Comparison of ENCODE assay signal across 8 cellular contexts in genomic region chr16:87788730-87789436, GRCh38. TPM values are rescaled to one million over a fixed set of nuclear protein-coding genes. Genes with fewer than 3 reads are reported as not detected.
DNase-seq lines count a peak whose midpoint lies in the region; TF ChIP-seq lines count a peak whose summit lies in the region.
"Not testable (repeated sequence)": the region's sequence is repeated elsewhere in the genome, so short reads cannot be mapped to it uniquely, and the experiment has no call there.

No MANE protein-coding gene starts in this region.

- H3K9me2 ChIP-seq in hepatocyte (replicated peaks; ENCODE audit: insufficient read depth): not testable (repeated sequence)

- H3K4me3 ChIP-seq in HEK293 (ENCODE audit: low read depth, low read length); hepatocyte; muscle layer of colon (ENCODE audit: low read depth in 1 of 2, low read length in 2 of 2); skin epidermis; transverse colon: not testable (repeated sequence)

- H2AFZ ChIP-seq in hepatocyte: not testable (repeated sequence)

- POLR2A ChIA-PET in HEK293 (lab: Yijun Ruan, JAX): not testable (repeated sequence)
- POLR2A ChIA-PET in RWPE1 (lab: Yijun Ruan, JAX; ENCODE audit: low non-redundant PET): interaction anchor here (1.2 kb wide), 1 partner anchor 10 kb away, joined by 5 read pairs; no protein-coding TSS in a partner anchor

- not testable (repeated sequence) for H3K79me2 ChIP-seq in hepatocyte

- H3K27ac ChIP-seq in 22Rv1: peak overlapping the region; percentile 55
- not testable (repeated sequence) for H3K27ac ChIP-seq in HEK293 (ENCODE audit: extremely low read depth, low read depth, low read length)
- peak overlapping the region; percentile 100 for H3K27ac ChIP-seq in RWPE1
- H3K27ac ChIP-seq in epithelial cell of prostate: peak overlapping the region; percentile 99
- peak overlapping the region; percentile 88 for H3K27ac ChIP-seq in hepatocyte
- peak overlapping the region; percentile 85 for H3K27ac ChIP-seq in muscle layer of colon (ENCODE audit: low read depth, low read length)
- peak overlapping the region in 12 of 21 experiments; percentile 6 to 82 (median 52) for H3K27ac ChIP-seq in skin epidermis
- H3K27ac ChIP-seq in transverse colon: peak overlapping the region; percentile 50 to 60 (median 56)

- not testable (repeated sequence) for H4K20me1 ChIP-seq in hepatocyte (ENCODE audit: insufficient read depth, poor library complexity, severe bottlenecking)

- not testable (repeated sequence) for H3K27me3 ChIP-seq in hepatocyte; muscle layer of colon (ENCODE audit: control insufficient read depth in 1 of 2, insufficient read depth in 2 of 2, low read length in 2 of 2); transverse colon

- WGBS in hepatocyte (ENCODE audit: low lambda C conversion rate, missing lambda C conversion rate): 85% methylated on average over 10 of the region's 10 CpGs
- WGBS in transverse colon (ENCODE audit: low coverage in 1 of 2), 2 donors: 78 to 82% methylated on average over 6 to 10 of the region's 10 CpGs

- H3K4me1 ChIP-seq in HEK293 (ENCODE audit: control insufficient read depth, insufficient read depth, low read length); transverse colon: not testable (repeated sequence)
- H3K4me1 ChIP-seq in hepatocyte (ENCODE audit: insufficient read depth) (peaks cover 17% of the 10 kb centered on the region), muscle layer of colon (ENCODE audit: insufficient read depth, low read length) (peaks cover 22% of the 10 kb centered on the region)

- TF ChIP-seq EP300 in transverse colon (IDR thresholded peaks at IDR 0.05; ENCODE audit: low read depth): not testable (repeated sequence)

- CTCF ChIA-PET in HEK293 (lab: Yijun Ruan, JAX): interaction anchor here (2.7 to 7.0 kb wide), 2 partner anchors 9 to 61 kb away, joined by 10 to 52 read pairs; no protein-coding TSS in a partner anchor
- CTCF ChIA-PET in RWPE1 (lab: Yijun Ruan, JAX): interaction anchor here (3.3 kb wide), 1 partner anchor 9 kb away, joined by 21 read pairs; no protein-coding TSS in a partner anchor

- not testable (repeated sequence) for H3K9ac ChIP-seq in muscle layer of colon (ENCODE audit: low read length)

- not testable (repeated sequence) for H3K9me3 ChIP-seq in HEK293 (ENCODE audit: control insufficient read depth, insufficient read depth, low read depth, low read length); hepatocyte (ENCODE audit: low read depth); muscle layer of colon (ENCODE audit: low read length); transverse colon

- H3K36me3 ChIP-seq in HEK293 (ENCODE audit: control insufficient read depth in 2 of 2, insufficient read depth in 1 of 2, low read length in 2 of 2); hepatocyte (replicated peaks; ENCODE audit: insufficient read depth, low read depth); muscle layer of colon (ENCODE audit: insufficient read depth, low read length); transverse colon: not testable (repeated sequence)

- DNase-seq in RWPE1 (ENCODE audit: low spot score); epithelial cell of prostate (ENCODE audit: low read depth, low spot score); hepatocyte (ENCODE audit: low spot score); transverse colon: not testable (repeated sequence)

- in situ Hi-C loops in transverse colon (cut with MboI; ENCODE audit: low pct_ligation_motif_present in 1 of 4, low pct_unique_long_range_greater_than_20kb in 1 of 4, low sequenced_read_pairs in 3 of 4): loop anchor here in 3 of 4 donors (10.0 to 25.0 kb wide), 3 partner anchors 86 to 123 kb away; no protein-coding TSS in a partner anchor

- TF ChIP-seq CTCF in 22Rv1 (IDR thresholded peaks at IDR 0.05); HEK293 (tag by site-specific recombination; IDR thresholded peaks at IDR 0.05); RWPE1 (conservative IDR thresholded peaks at IDR 0.05; ENCODE audit: low read depth); hepatocyte (IDR thresholded peaks at IDR 0.05; ENCODE audit: poor library complexity); transverse colon (IDR thresholded peaks at IDR 0.05): not testable (repeated sequence)

- not testable (repeated sequence) for TF ChIP-seq POLR2A in transverse colon (IDR thresholded peaks at IDR 0.05)

- H3K4me2 ChIP-seq in hepatocyte: peak overlapping the region; percentile 18

- intact Hi-C loops in transverse colon (cut with DNase I; ENCODE audit: low total_unique reads): not testable (repeated sequence)

TF ChIP-seq in HEK293, 187 proteins besides CTCF, POLR2A, EP300 and RAD21:
- peak; percentile 49 for TF ChIP-seq PRDM10 (tag by site-specific recombination; IDR thresholded peaks at IDR 0.05)

RNA-seq across cellular contexts. Expression of gene KLHDC4, which starts 23.1 kb away (rescaled TPM):
- total RNA-seq in hepatocyte (12.8 and 16.3 TPM in 2 replicates), transverse colon (100 to 1,000 TPM in 1 of 4 donors, 10 to 100 TPM in 3; 45.2 to 193 (median 57.4) TPM)
- polyA plus RNA-seq in hepatocyte: 15.6 and 17.7 TPM in 2 replicates
